40 cellular contexts compared by ENCODE assay signal in the genomic region with DNA sequence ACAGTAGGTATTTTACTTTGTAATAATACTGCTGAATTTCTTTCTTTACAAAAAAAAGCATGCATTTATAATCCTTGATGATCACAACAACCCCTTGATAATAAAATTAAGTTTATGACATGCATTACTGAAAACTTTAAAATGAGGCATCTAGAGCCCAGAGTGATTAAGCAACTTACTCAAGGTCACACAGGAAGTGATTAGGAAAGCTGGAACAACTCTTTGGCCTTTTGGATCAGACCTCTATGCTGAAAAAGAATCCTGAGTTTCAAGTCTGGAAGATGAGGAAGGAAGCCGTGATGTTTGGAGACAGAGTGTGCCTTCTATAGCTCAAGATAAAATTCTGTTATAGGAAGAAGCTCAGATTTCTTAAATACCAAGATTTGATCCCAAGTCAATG.
"Had no signal": no experiment of that assay in that cellular context is flagged by ENCODE, and none has a peak within 500 bp of the region (broad histone marks: within the 10 kb centered on the region; RNA-seq: fewer than 3 reads in every experiment).

No MANE protein-coding gene starts in this region.

- H3K36me3 Mint-ChIP-seq: activated CD4-positive, alpha-beta memory T cell treated with anti-CD3 and anti-CD28 coated beads for 36 hours; activated naive CD4-positive, alpha-beta T cell treated with anti-CD3 and anti-CD28 coated beads, Interleukin-2, amount 50 U/mL, for 72 hours; activated naive CD8-positive, alpha-beta T cell treated with anti-CD3 and anti-CD28 coated beads for 36 hours had no signal

- H3K9me3 ChIP-seq: adrenal gland, body of pancreas had no signal

- H3K4me3 Mint-ChIP-seq: activated B cell treated with CpG ODN at 0.5 μM for 24 hours; activated CD4-positive, alpha-beta memory T cell treated with anti-CD3 and anti-CD28 coated beads for 36 hours; activated CD4-positive, alpha-beta T cell treated with anti-CD3 and anti-CD28 coated beads, Interleukin-2, amount 10 ng/mL, durations not matched to agents 24 days and 14 days; activated CD8-positive, alpha-beta T cell treated with anti-CD3 and anti-CD28 coated beads for 36 hours; activated naive CD4-positive, alpha-beta T cell treated with anti-CD3 and anti-CD28 coated beads for 36 hours; activated naive CD8-positive, alpha-beta T cell treated with anti-CD3 and anti-CD28 coated beads for 36 hours; activated T-cell treated with anti-CD3 and anti-CD28 coated beads, Interleukin-2, amount 50 U/mL, for 4 hours; activated T-cell treated with anti-CD3 and anti-CD28 coated beads, Interleukin-2, amount 50 U/mL, for 72 hours; activated T-helper 1 cell treated with anti-CD3 and anti-CD28 coated beads, Interleukin-12 subunit alpha, Interleukin-12 subunit beta, Interleukin-2, Interleukin-4 antibody, amounts not matched to agents 30 ng/mL and 10 ng/mL and 1 ng/mL, durations not matched to agents 14 hours and 24 hours and 36 hours; activated T-helper 17 cell treated with anti-CD3 and anti-CD28 coated beads, Interleukin-2, amount 50 U/mL, for 72 hours; central memory CD8-positive, alpha-beta T cell; T-helper 1 cell treated with Interleukin-12 subunit alpha and Interleukin-12 subunit beta and Interleukin-4 antibody, amounts not matched to agents 30 μg/mL and 1 μg/mL, for 36 hours; T-helper 2 cell treated with Interferon-gamma antibody and Interleukin-4, amounts not matched to agents 5 μg/mL and 100 μg/mL, for 36 hours had no signal

- H3K36me3 ChIP-seq: adrenal gland, brain microvascular endothelial cell, cardiac muscle cell had no signal

- DNase-seq: activated B cell treated with CpG ODN at 0.5 μM for 24 hours; activated CD4-positive, alpha-beta memory T cell treated with anti-CD3 and anti-CD28 coated beads for 36 hours; activated CD4-positive, alpha-beta T cell treated with anti-CD3 and anti-CD28 coated beads for 4 hours; activated CD4-positive, alpha-beta T cell treated with anti-CD3 and anti-CD28 coated beads, Interleukin-2, amount 10 ng/mL, durations not matched to agents 24 days and 14 days; activated CD4-positive, alpha-beta T cell treated with anti-CD3 and anti-CD28 coated beads, Interleukin-2, amount 50 U/mL, for 1 hour; activated CD4-positive, alpha-beta T cell treated with anti-CD3 and anti-CD28 coated beads, Interleukin-2, amount 50 U/mL, for 4 hours; activated CD4-positive, CD25-positive, alpha-beta regulatory T cell treated with anti-CD3 and anti-CD28 coated beads, Interleukin-2, amount 50 U/mL, for 72 hours; activated CD8-positive, alpha-beta memory T cell treated with anti-CD3 and anti-CD28 coated beads, Interleukin-2, amount 50 U/mL, for 4 hours; activated CD8-positive, alpha-beta T cell treated with anti-CD3 and anti-CD28 coated beads for 36 hours; activated effector memory CD4-positive, alpha-beta T cell treated with anti-CD3 and anti-CD28 coated beads, Interleukin-2, amount 50 U/mL, for 16 hours; activated gamma-delta T cell treated with Interleukin-2 at 50 U/mL for 16 hours; activated naive CD4-positive, alpha-beta T cell; activated naive CD4-positive, alpha-beta T cell treated with anti-CD3 and anti-CD28 coated beads for 36 hours; activated naive CD4-positive, alpha-beta T cell treated with anti-CD3 and anti-CD28 coated beads, Interleukin-2, amount 50 U/mL, for 16 hours; activated naive CD8-positive, alpha-beta T cell treated with anti-CD3 and anti-CD28 coated beads for 36 hours; activated T-cell treated with anti-CD3 and anti-CD28 coated beads for 4 hours; activated T-cell treated with anti-CD3 and anti-CD28 coated beads, Interleukin-2, amount 50 U/mL, for 1 hour; activated T-cell treated with anti-CD3 and anti-CD28 coated beads, Interleukin-2, amount 50 U/mL, for 4 hours; activated T-cell treated with anti-CD3 and anti-CD28 coated beads, Interleukin-2, amount 50 U/mL, for 72 hours; amniotic stem cell; aorta; body of pancreas; brain microvascular endothelial cell; caudate nucleus; cerebellar nuclear complex; T-helper 1 cell; T-helper 2 cell; T-helper 9 cell had no signal

- H3K27me3 ChIP-seq: adrenal gland, body of pancreas, brain microvascular endothelial cell, cardiac muscle cell had no signal

- H3K4me1 Mint-ChIP-seq: activated B cell treated with CpG ODN at 0.5 μM for 24 hours; activated CD4-positive, alpha-beta T cell treated with anti-CD3 and anti-CD28 coated beads, Interleukin-2, amount 10 ng/mL, durations not matched to agents 24 days and 14 days; activated naive CD8-positive, alpha-beta T cell treated with anti-CD3 and anti-CD28 coated beads for 36 hours; activated T-helper 17 cell treated with anti-CD3 and anti-CD28 coated beads, Interleukin-2, amount 50 U/mL, for 72 hours; central memory CD8-positive, alpha-beta T cell had no signal

- H3K27ac Mint-ChIP-seq: activated B cell treated with CpG ODN at 0.5 μM for 24 hours; activated CD4-positive, alpha-beta memory T cell treated with anti-CD3 and anti-CD28 coated beads for 36 hours; activated CD4-positive, alpha-beta T cell treated with anti-CD3 and anti-CD28 coated beads, Interleukin-2, amount 10 ng/mL, durations not matched to agents 24 days and 14 days; activated CD8-positive, alpha-beta T cell treated with anti-CD3 and anti-CD28 coated beads for 36 hours; activated naive CD4-positive, alpha-beta T cell treated with anti-CD3 and anti-CD28 coated beads for 36 hours; activated naive CD4-positive, alpha-beta T cell treated with anti-CD3 and anti-CD28 coated beads, Interleukin-2, amount 50 U/mL, for 72 hours; activated naive CD8-positive, alpha-beta T cell treated with anti-CD3 and anti-CD28 coated beads for 36 hours; activated T-cell treated with anti-CD3 and anti-CD28 coated beads, Interleukin-2, amount 50 U/mL, for 72 hours; activated T-helper 1 cell treated with anti-CD3 and anti-CD28 coated beads, Interleukin-12 subunit alpha, Interleukin-12 subunit beta, Interleukin-2, Interleukin-4 antibody, amounts not matched to agents 30 ng/mL and 10 ng/mL and 1 ng/mL, durations not matched to agents 14 hours and 24 hours and 36 hours; activated T-helper 17 cell treated with anti-CD3 and anti-CD28 coated beads, Interleukin-2, amount 50 U/mL, for 72 hours; T-helper 1 cell treated with Interleukin-12 subunit alpha and Interleukin-12 subunit beta and Interleukin-4 antibody, amounts not matched to agents 30 μg/mL and 1 μg/mL, for 36 hours; T-helper 2 cell treated with Interferon-gamma antibody and Interleukin-4, amounts not matched to agents 5 μg/mL and 100 μg/mL, for 36 hours had no signal

- FAIRE-seq: astrocyte, bronchial epithelial cell, TTC549 had no signal

- H3K27ac ChIP-seq: adrenal gland, body of pancreas, brain microvascular endothelial cell, cardiac muscle cell, VCaP had no signal

- H3K4me1 ChIP-seq: body of pancreas had no signal

- H3K4me3 ChIP-seq: adrenal gland, body of pancreas, cardiac muscle cell had no signal

- H3K9me3 Mint-ChIP-seq: activated B cell treated with CpG ODN at 0.5 μM for 24 hours; activated CD4-positive, alpha-beta memory T cell treated with anti-CD3 and anti-CD28 coated beads for 36 hours; activated CD4-positive, alpha-beta T cell treated with anti-CD3 and anti-CD28 coated beads, Interleukin-2, amount 10 ng/mL, durations not matched to agents 24 days and 14 days; activated CD8-positive, alpha-beta T cell treated with anti-CD3 and anti-CD28 coated beads for 36 hours; activated naive CD4-positive, alpha-beta T cell treated with anti-CD3 and anti-CD28 coated beads for 36 hours; activated naive CD4-positive, alpha-beta T cell treated with anti-CD3 and anti-CD28 coated beads, Interleukin-2, amount 50 U/mL, for 72 hours; activated naive CD8-positive, alpha-beta T cell treated with anti-CD3 and anti-CD28 coated beads for 36 hours; activated T-cell treated with anti-CD3 and anti-CD28 coated beads, Interleukin-2, amount 50 U/mL, for 4 hours; activated T-cell treated with anti-CD3 and anti-CD28 coated beads, Interleukin-2, amount 50 U/mL, for 72 hours; activated T-helper 1 cell treated with anti-CD3 and anti-CD28 coated beads, Interleukin-12 subunit alpha, Interleukin-12 subunit beta, Interleukin-2, Interleukin-4 antibody, amounts not matched to agents 30 ng/mL and 10 ng/mL and 1 ng/mL, durations not matched to agents 14 hours and 24 hours and 36 hours; activated T-helper 17 cell treated with anti-CD3 and anti-CD28 coated beads, Interleukin-2, amount 50 U/mL, for 72 hours; central memory CD8-positive, alpha-beta T cell; T-helper 1 cell treated with Interleukin-12 subunit alpha and Interleukin-12 subunit beta and Interleukin-4 antibody, amounts not matched to agents 30 μg/mL and 1 μg/mL, for 36 hours; T-helper 2 cell treated with Interferon-gamma antibody and Interleukin-4, amounts not matched to agents 5 μg/mL and 100 μg/mL, for 36 hours had no signal

- ATAC-seq: activated CD8-positive, alpha-beta T cell treated with anti-CD3 and anti-CD28 coated beads for 36 hours; activated naive CD4-positive, alpha-beta T cell treated with anti-CD3 and anti-CD28 coated beads, Interleukin-2, amount 50 U/mL, for 72 hours; activated T-cell treated with anti-CD3 and anti-CD28 coated beads, Interleukin-2, amount 50 U/mL, for 4 hours; activated T-cell treated with anti-CD3 and anti-CD28 coated beads, Interleukin-2, amount 50 U/mL, for 72 hours; activated T-helper 17 cell treated with anti-CD3 and anti-CD28 coated beads, Interleukin-2, amount 50 U/mL, for 72 hours; body of pancreas had no signal
